Comparison of ENCODE assay signal across 20 cellular contexts in genomic region chr5:158746979-158747378, GRCh38.
"Had no signal": no experiment of that assay in that cellular context is flagged by ENCODE, and none has a peak within 500 bp of the region (broad histone marks: within the 10 kb centered on the region; RNA-seq: fewer than 3 reads in every experiment).

No MANE protein-coding gene starts in this region.

- H3K4me1 ChIP-seq: esophagus squamous epithelium, gastrocnemius medialis, lower lobe of right lung, suprapubic skin, upper lobe of left lung had no signal

- H3K36me3 ChIP-seq: esophagus squamous epithelium, gastrocnemius medialis, heart right ventricle, lower lobe of right lung, ovary, suprapubic skin, upper lobe of left lung had no signal

- DNase-seq: activated CD4-positive, alpha-beta T cell treated with anti-CD3 and anti-CD28 coated beads for 48 hours; activated CD8-positive, alpha-beta memory T cell treated with anti-CD3 and anti-CD28 coated beads, Interleukin-2, amount 50 U/mL, for 4 hours; activated CD8-positive, alpha-beta T cell treated with anti-CD3 and anti-CD28 coated beads, Interleukin-2, amount 10 ng/mL, durations not matched to agents 7 days and 5 days; activated naive CD8-positive, alpha-beta T cell treated with anti-CD3 and anti-CD28 coated beads for 36 hours; amygdala; cortex of kidney; effector CD4-positive, alpha-beta T cell; esophagus squamous epithelium; gastrocnemius medialis; heart right ventricle; left colon; lower lobe of right lung; midbrain; ovary; stimulated activated CD4-positive, alpha-beta T cell treated with anti-CD3 and anti-CD28 coated beads, Interleukin-2, amount 100 ng/mL, for 48 hours; stimulated activated naive CD4-positive, alpha-beta T cell; T-helper 2 cell; upper lobe of left lung had no signal

- H3K27ac ChIP-seq: esophagus squamous epithelium, gastrocnemius medialis, lower lobe of right lung, ovary, suprapubic skin, upper lobe of left lung had no signal

- ATAC-seq: activated CD8-positive, alpha-beta T cell treated with anti-CD3 and anti-CD28 coated beads, Interleukin-2, amount 10 ng/mL, durations not matched to agents 7 days and 5 days; gastrocnemius medialis; heart right ventricle; left colon; lower lobe of right lung; WTC11 had no signal

- H3K4me3 ChIP-seq: esophagus squamous epithelium, gastrocnemius medialis, heart right ventricle, lower lobe of right lung, ovary, suprapubic skin, upper lobe of left lung had no signal

- H3K9me3 ChIP-seq: esophagus squamous epithelium, gastrocnemius medialis, heart right ventricle, lower lobe of right lung, ovary, suprapubic skin, upper lobe of left lung had no signal

- H3K27me3 ChIP-seq: esophagus squamous epithelium, gastrocnemius medialis, heart right ventricle, ovary, suprapubic skin, upper lobe of left lung had no signal
